In genomic region chr17:44170499-44171201, GRCh38 we compare ENCODE assay signal across 1 cellular context.
TF ChIP-seq lines count a peak whose summit lies in the region.

Gene ASB16, plus strand, starts transcription at chr17:44170704. Its CDS starts 86 bp downstream, at chr17:44170790.

TF ChIP-seq in GM12878, 131 proteins besides CTCF, POLR2A, EP300 and RAD21 (continued from another document):
- TF ChIP-seq, protein P1, sequence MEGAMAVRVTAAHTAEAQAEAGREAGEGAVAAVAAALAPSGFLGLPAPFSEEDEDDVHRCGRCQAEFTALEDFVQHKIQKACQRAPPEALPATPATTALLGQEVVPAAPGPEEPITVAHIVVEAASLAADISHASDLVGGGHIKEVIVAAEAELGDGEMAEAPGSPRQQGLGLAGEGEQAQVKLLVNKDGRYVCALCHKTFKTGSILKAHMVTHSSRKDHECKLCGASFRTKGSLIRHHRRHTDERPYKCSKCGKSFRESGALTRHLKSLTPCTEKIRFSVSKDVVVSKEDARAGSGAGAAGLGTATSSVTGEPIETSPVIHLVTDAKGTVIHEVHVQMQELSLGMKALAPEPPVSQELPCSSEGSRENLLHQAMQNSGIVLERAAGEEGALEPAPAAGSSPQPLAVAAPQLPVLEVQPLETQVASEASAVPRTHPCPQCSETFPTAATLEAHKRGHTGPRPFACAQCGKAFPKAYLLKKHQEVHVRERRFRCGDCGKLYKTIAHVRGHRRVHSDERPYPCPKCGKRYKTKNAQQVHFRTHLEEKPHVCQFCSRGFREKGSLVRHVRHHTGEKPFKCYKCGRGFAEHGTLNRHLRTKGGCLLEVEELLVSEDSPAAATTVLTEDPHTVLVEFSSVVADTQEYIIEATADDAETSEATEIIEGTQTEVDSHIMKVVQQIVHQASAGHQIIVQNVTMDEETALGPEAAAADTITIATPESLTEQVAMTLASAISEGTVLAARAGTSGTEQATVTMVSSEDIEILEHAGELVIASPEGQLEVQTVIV (IDR thresholded peaks at IDR 0.05; ENCODE audit: borderline replicate concordance, partially characterized antibody), result no peak
- TF ChIP-seq NR2C2 (IDR thresholded peaks at IDR 0.05; ENCODE audit: borderline replicate concordance, control insufficient read depth, insufficient read length, low read depth) (no peak), ZNF24 (IDR thresholded peaks at IDR 0.05) (no peak), SMARCA5 (IDR thresholded peaks at IDR 0.05) (no peak), IKZF1 (conservative IDR thresholded peaks at IDR 0.05) (no peak), BHLHE40 (IDR thresholded peaks at IDR 0.05; ENCODE audit: borderline replicate concordance in 1 of 2, low read depth in 2 of 2, low read length in 1 of 2) (no peak), STAT3 (IDR thresholded peaks at IDR 0.05; ENCODE audit: low read depth, low read length) (no peak), NRF1 (conservative IDR thresholded peaks at IDR 0.05; ENCODE audit: low read depth, low read length) (no peak), SIX5 (IDR thresholded peaks at IDR 0.05; ENCODE audit: low read depth, low read length, severe bottlenecking) (no peak)
